ENCODE assay signal across 1 cellular context in genomic region chr9:130480673-130481072, GRCh38.
TF ChIP-seq lines count a peak whose summit lies in the region.

No MANE protein-coding gene starts in this region.

TF ChIP-seq in K562, 482 proteins besides CTCF, POLR2A, EP300 and RAD21 (continued from another document and continues in another):
- no peak for TF ChIP-seq THAP7 (CRISPR knock-in tag; IDR thresholded peaks at IDR 0.05)
- TF ChIP-seq ZFP91 (CRISPR knock-in tag; IDR thresholded peaks at IDR 0.05), result 0 out of 2 replicates have a peak, but pooled peaks have one; percentile 13
- TF ChIP-seq PHB (CRISPR knock-in tag; IDR thresholded peaks at IDR 0.05), result no peak
- no peak for TF ChIP-seq NONO (IDR thresholded peaks at IDR 0.05; ENCODE audit: low read depth in 2 of 2, low read length in 1 of 2)
- no peak for TF ChIP-seq ETS2 (tag; IDR thresholded peaks at IDR 0.05; ENCODE audit: borderline replicate concordance, poor library complexity, severe bottlenecking)
- no peak for TF ChIP-seq SRSF3 (IDR thresholded peaks at IDR 0.05; ENCODE audit: insufficient read depth, low read length)
- no peak for TF ChIP-seq CHD1 (IDR thresholded peaks at IDR 0.05; ENCODE audit: low read length)
- TF ChIP-seq RCOR1 (IDR thresholded peaks at IDR 0.05; ENCODE audit: borderline replicate concordance in 1 of 2, low read depth in 2 of 2, low read length in 2 of 2), result peak in 1 of 2 experiments; percentile 56; a peak in 1 of 4 replicates
- TF ChIP-seq IRF9 (tag; IDR thresholded peaks at IDR 0.05), result no peak
- TF ChIP-seq NR4A1 (CRISPR knock-in tag; IDR thresholded peaks at IDR 0.05), result no peak
- no peak for TF ChIP-seq NR4A1 (tag; IDR thresholded peaks at IDR 0.05)
- TF ChIP-seq MLX (CRISPR knock-in tag; conservative IDR thresholded peaks at IDR 0.05), result no peak
- TF ChIP-seq PHF21A (IDR thresholded peaks at IDR 0.05; ENCODE audit: borderline replicate concordance, low read depth), result peak; percentile 93
- peak in 1 of 2 experiments; percentile 38; a peak in 2 of 4 replicates for TF ChIP-seq KDM1A (IDR thresholded peaks at IDR 0.05)
- TF ChIP-seq BHLHE40 (IDR thresholded peaks at IDR 0.05; ENCODE audit: low read length), result 0 out of 2 replicates have a peak, but pooled peaks have one; percentile 16
- TF ChIP-seq RB1 (IDR thresholded peaks at IDR 0.05; ENCODE audit: low read depth), result peak; percentile 35; the same call in 1 of the 2 replicates
- TF ChIP-seq ZNF407 (IDR thresholded peaks at IDR 0.05; ENCODE audit: low read depth), result no peak
- TF ChIP-seq TEAD1 (CRISPR knock-in tag; IDR thresholded peaks at IDR 0.05), result no peak
- TF ChIP-seq SMAD4 (CRISPR knock-in tag; conservative IDR thresholded peaks at IDR 0.05), result no peak
- TF ChIP-seq ZBTB9 (CRISPR knock-in tag; IDR thresholded peaks at IDR 0.05), result no peak
- no peak for TF ChIP-seq ZNF699 (CRISPR knock-in tag; IDR thresholded peaks at IDR 0.05; ENCODE audit: insufficient replicate concordance)
- TF ChIP-seq FOXJ3 (CRISPR knock-in tag; IDR thresholded peaks at IDR 0.05), result no peak
- TF ChIP-seq U2AF2 (optimal IDR thresholded peaks at IDR 0.05; ENCODE audit: low read depth, low read length), result no peak
- TF ChIP-seq MTA1 (IDR thresholded peaks at IDR 0.05; ENCODE audit: borderline replicate concordance), result no peak
- TF ChIP-seq CUX1 (CRISPR knock-in tag; IDR thresholded peaks at IDR 0.05), result no peak
- no peak for TF ChIP-seq NEUROD1 (IDR thresholded peaks at IDR 0.05; ENCODE audit: borderline replicate concordance, low read depth, low read length, partially characterized antibody)
- TF ChIP-seq PRPF4 (IDR thresholded peaks at IDR 0.05; ENCODE audit: insufficient read depth, low read depth, low read length, poor library complexity, severe bottlenecking), result no peak
- TF ChIP-seq BDP1 (IDR thresholded peaks at IDR 0.05; ENCODE audit: insufficient read depth, insufficient read length), result no peak
- TF ChIP-seq ZSCAN32 (CRISPR knock-in tag; IDR thresholded peaks at IDR 0.05), result no peak
- TF ChIP-seq PYGO2 (tag; IDR thresholded peaks at IDR 0.05), result no peak
- TF ChIP-seq CTBP1 (IDR thresholded peaks at IDR 0.05; ENCODE audit: borderline replicate concordance), result peak; percentile 37; the same call in 1 of the 2 replicates
- TF ChIP-seq ILK (tag; IDR thresholded peaks at IDR 0.05; ENCODE audit: borderline replicate concordance, low read depth), result no peak
- no peak for TF ChIP-seq MAX (CRISPR knock-in tag; IDR thresholded peaks at IDR 0.05)
- no peak for TF ChIP-seq MBD1 (CRISPR knock-in tag; IDR thresholded peaks at IDR 0.05)
- no peak for TF ChIP-seq MAFF (IDR thresholded peaks at IDR 0.05; ENCODE audit: low read length)
- no peak for TF ChIP-seq ZNF561 (CRISPR knock-in tag; conservative IDR thresholded peaks at IDR 0.05)
- TF ChIP-seq SMC3 (conservative IDR thresholded peaks at IDR 0.05; ENCODE audit: insufficient read depth, low read depth, low read length), result peak; percentile 75
- 0 out of 2 replicates have a peak, but pooled peaks have one; percentile 10 for TF ChIP-seq ZNF764 (CRISPR knock-in tag; IDR thresholded peaks at IDR 0.05; ENCODE audit: low read depth)
- TF ChIP-seq HNRNPH1 (optimal IDR thresholded peaks at IDR 0.05; ENCODE audit: low read depth, low read length), result no peak
- no peak for TF ChIP-seq ZNF316 (IDR thresholded peaks at IDR 0.05)
- TF ChIP-seq ZC3H11A (IDR thresholded peaks at IDR 0.05; ENCODE audit: low read depth, low read length), result no peak
- TF ChIP-seq ZNF583 (CRISPR knock-in tag; IDR thresholded peaks at IDR 0.05), result no peak
- TF ChIP-seq DACH1 (IDR thresholded peaks at IDR 0.05; ENCODE audit: partially characterized antibody), result no peak
- TF ChIP-seq MEF2D (tag; conservative IDR thresholded peaks at IDR 0.05; ENCODE audit: low read depth), result no peak
